Comparison of ENCODE assay signal across 24 cellular contexts in the genomic region with DNA sequence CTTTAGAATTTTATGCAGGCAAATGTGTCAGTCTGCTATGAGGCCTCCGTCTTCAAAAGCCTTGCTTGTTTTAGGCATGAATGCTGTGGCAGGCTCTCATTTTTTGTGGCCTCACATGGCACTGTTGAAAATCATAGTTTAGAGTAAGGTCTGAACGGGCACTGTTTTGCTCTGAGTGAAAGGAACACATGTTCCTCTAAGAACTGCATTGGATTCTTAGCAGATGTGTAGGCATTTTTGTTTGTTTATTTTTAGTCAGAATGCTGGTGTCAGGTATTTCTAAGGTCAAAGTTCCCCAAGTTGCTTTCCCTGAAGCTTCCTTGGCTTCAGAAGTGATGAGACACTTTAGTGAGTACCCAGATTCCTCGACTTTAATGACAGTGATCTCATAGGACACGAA.
"Had no signal": no experiment of that assay in that cellular context is flagged by ENCODE, and none has a peak within 500 bp of the region (broad histone marks: within the 10 kb centered on the region; RNA-seq: fewer than 3 reads in every experiment).

No MANE protein-coding gene starts in this region.

- ATAC-seq: activated T-cell treated with anti-CD3 and anti-CD28 coated beads, Interleukin-2, amount 50 U/mL, for 72 hours; Panc1; Right ventricle myocardium inferior had no signal

- H3K36me3 ChIP-seq: brain microvascular endothelial cell, colonic mucosa, MG63 had no signal

- H3K36me3 Mint-ChIP-seq: activated CD4-positive, alpha-beta memory T cell treated with anti-CD3 and anti-CD28 coated beads for 36 hours; activated naive CD4-positive, alpha-beta T cell treated with anti-CD3 and anti-CD28 coated beads, Interleukin-2, amount 10 ng/mL, durations not matched to agents 7 days and 5 days; activated naive CD8-positive, alpha-beta T cell treated with anti-CD3 and anti-CD28 coated beads for 36 hours had no signal

- H3K27ac Mint-ChIP-seq: activated CD4-positive, alpha-beta memory T cell treated with anti-CD3 and anti-CD28 coated beads for 36 hours; activated CD4-positive, alpha-beta T cell treated with anti-CD3 and anti-CD28 coated beads, Interleukin-2, amount 10 ng/mL, durations not matched to agents 7 days and 5 days; activated naive CD4-positive, alpha-beta T cell treated with anti-CD3 and anti-CD28 coated beads, Interleukin-2, amount 10 ng/mL, durations not matched to agents 7 days and 5 days; activated naive CD8-positive, alpha-beta T cell treated with anti-CD3 and anti-CD28 coated beads for 36 hours; activated T-cell treated with anti-CD3 and anti-CD28 coated beads, Interleukin-2, amount 50 U/mL, for 72 hours; activated T-helper 2 cell treated with anti-CD3 and anti-CD28 coated beads, Interferon-gamma antibody, Interleukin-2, Interleukin-4, amounts not matched to agents 10 μg/mL and 5 μg/mL and 100 μg/mL, durations not matched to agents 14 hours and 24 hours and 36 hours had no signal

- H3K4me2 ChIP-seq: SK-N-SH had no signal

- H3K27me3 Mint-ChIP-seq: activated CD4-positive, alpha-beta T cell treated with anti-CD3 and anti-CD28 coated beads, Interleukin-2, amount 10 ng/mL, durations not matched to agents 7 days and 5 days; activated naive CD4-positive, alpha-beta T cell treated with anti-CD3 and anti-CD28 coated beads, Interleukin-2, amount 10 ng/mL, durations not matched to agents 7 days and 5 days; activated naive CD8-positive, alpha-beta T cell treated with anti-CD3 and anti-CD28 coated beads for 36 hours had no signal

- H3K4me1 ChIP-seq: colonic mucosa had no signal

- H3K4me3 ChIP-seq: colonic mucosa, MG63 had no signal

- H3K27ac ChIP-seq: brain microvascular endothelial cell, colonic mucosa, VCaP had no signal

- H3K4me3 Mint-ChIP-seq: activated CD4-positive, alpha-beta memory T cell treated with anti-CD3 and anti-CD28 coated beads for 36 hours; activated CD4-positive, alpha-beta T cell treated with anti-CD3 and anti-CD28 coated beads, Interleukin-2, amount 10 ng/mL, durations not matched to agents 7 days and 5 days; activated naive CD4-positive, alpha-beta T cell treated with anti-CD3 and anti-CD28 coated beads, Interleukin-2, amount 10 ng/mL, durations not matched to agents 7 days and 5 days; activated naive CD8-positive, alpha-beta T cell treated with anti-CD3 and anti-CD28 coated beads for 36 hours; activated T-cell treated with anti-CD3 and anti-CD28 coated beads, Interleukin-2, amount 50 U/mL, for 72 hours had no signal

- H3K9me3 Mint-ChIP-seq: activated CD4-positive, alpha-beta memory T cell treated with anti-CD3 and anti-CD28 coated beads for 36 hours; activated naive CD8-positive, alpha-beta T cell treated with anti-CD3 and anti-CD28 coated beads for 36 hours; activated T-helper 2 cell treated with anti-CD3 and anti-CD28 coated beads, Interferon-gamma antibody, Interleukin-2, Interleukin-4, amounts not matched to agents 10 μg/mL and 5 μg/mL and 100 μg/mL, durations not matched to agents 14 hours and 24 hours and 36 hours had no signal

- H3K27me3 ChIP-seq: brain microvascular endothelial cell, colonic mucosa, MG63 had no signal

- H3K9me2 ChIP-seq: SK-N-SH had no signal

- H3K9me3 ChIP-seq: colonic mucosa, MG63, SK-N-SH had no signal

- DNase-seq: activated CD4-positive, alpha-beta memory T cell treated with anti-CD3 and anti-CD28 coated beads for 36 hours; activated CD4-positive, alpha-beta T cell treated with anti-CD3 and anti-CD28 coated beads, Interleukin-2, amount 10 ng/mL, durations not matched to agents 7 days and 5 days; activated CD4-positive, CD25-positive, alpha-beta regulatory T cell; activated CD8-positive, alpha-beta memory T cell treated with anti-CD3 and anti-CD28 coated beads for 24 hours; activated gamma-delta T cell treated with Interleukin-2 at 50 U/mL for 16 hours; activated naive CD4-positive, alpha-beta T cell treated with anti-CD3 and anti-CD28 coated beads, Interleukin-2, amount 10 ng/mL, durations not matched to agents 7 days and 5 days; activated naive CD8-positive, alpha-beta T cell treated with anti-CD3 and anti-CD28 coated beads for 36 hours; activated T-cell treated with anti-CD3 and anti-CD28 coated beads, Interleukin-2, amount 50 U/mL, for 72 hours; brain microvascular endothelial cell; caudate nucleus; colonic mucosa; MG63; NCI-H1105 treated with DMSO at 0.1 percent for 48 hours; NCI-H1436 treated with DMSO at 0.1 percent for 48 hours; NCI-H187; NCI-H2081; NCI-H524; RPMI8226; SK-N-SH; T-helper 1 cell had no signal

- H3K4me1 Mint-ChIP-seq: activated CD4-positive, alpha-beta T cell treated with anti-CD3 and anti-CD28 coated beads, Interleukin-2, amount 10 ng/mL, durations not matched to agents 7 days and 5 days; activated naive CD4-positive, alpha-beta T cell treated with anti-CD3 and anti-CD28 coated beads, Interleukin-2, amount 10 ng/mL, durations not matched to agents 7 days and 5 days; activated naive CD8-positive, alpha-beta T cell treated with anti-CD3 and anti-CD28 coated beads for 36 hours had no signal
